Comparison of ENCODE assay signal across 1 cellular context in the genomic region with DNA sequence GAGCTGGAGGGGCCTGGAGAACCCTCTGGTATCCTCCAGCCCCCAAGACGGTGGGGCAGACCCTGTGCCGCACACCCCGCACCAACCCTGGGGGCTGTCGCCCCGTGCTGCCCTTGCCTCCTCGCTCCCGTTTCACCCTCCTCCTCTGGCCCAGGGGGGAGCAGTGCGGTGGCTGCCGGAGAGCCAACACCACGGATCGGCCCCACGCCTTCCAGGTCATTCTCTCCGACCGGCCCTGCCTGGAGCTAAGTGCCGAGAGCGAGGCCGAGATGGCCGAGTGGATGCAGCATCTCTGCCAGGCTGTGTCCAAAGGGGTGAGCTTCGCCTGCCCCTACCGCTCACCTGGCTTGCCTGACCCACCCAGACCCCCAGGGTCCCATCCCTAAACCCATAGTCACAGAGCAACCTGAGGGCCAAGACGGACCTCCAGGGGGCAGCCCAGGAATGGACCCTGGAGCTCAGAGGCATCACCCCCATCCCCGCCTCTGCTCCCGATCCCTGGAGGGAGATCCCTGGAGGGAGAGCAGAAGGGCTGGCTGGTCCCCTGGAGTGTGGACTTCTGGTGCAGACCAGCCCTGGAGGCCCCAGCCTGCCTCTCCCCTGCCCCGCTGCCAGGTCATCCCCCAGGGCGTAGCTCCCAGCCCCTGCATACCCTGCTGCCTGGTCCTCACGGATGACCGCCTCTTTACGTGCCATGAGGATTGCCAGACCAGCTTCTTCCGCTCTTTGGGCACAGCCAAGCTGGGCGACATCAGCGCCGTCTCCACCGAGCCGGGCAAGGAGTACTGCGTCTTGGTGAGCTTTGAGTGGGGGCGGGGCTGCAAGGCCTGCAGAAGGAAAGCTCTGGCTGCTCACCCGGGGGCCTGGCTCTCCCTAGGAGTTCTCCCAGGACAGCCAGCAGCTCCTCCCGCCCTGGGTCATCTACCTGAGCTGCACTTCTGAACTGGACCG.
TF ChIP-seq lines count a peak whose summit lies in the region.

No MANE protein-coding gene starts in this region.

TF ChIP-seq in K562, 482 proteins besides CTCF, POLR2A, EP300 and RAD21:
- TF ChIP-seq POLR2G (IDR thresholded peaks at IDR 0.05; ENCODE audit: low read depth, low read length) (0 out of 2 replicates have a peak, but pooled peaks have one; percentile 45), CTCFL (IDR thresholded peaks at IDR 0.05; ENCODE audit: borderline replicate concordance, insufficient read depth, low read depth, low read length, poor library complexity, severe bottlenecking) (peak; percentile 61), RBM22 (IDR thresholded peaks at IDR 0.05; ENCODE audit: low read depth, low read length, poor library complexity, severe bottlenecking) (peak; percentile 53), RCOR1 (IDR thresholded peaks at IDR 0.05; ENCODE audit: borderline replicate concordance in 1 of 2, low read depth in 2 of 2, low read length in 2 of 2) (no peak)
